Comparison of ENCODE assay signal across 1 cellular context in genomic region chr7:151172273-151173141, GRCh38.
TF ChIP-seq lines count a peak whose summit lies in the region.

No MANE protein-coding gene starts in this region.

TF ChIP-seq in HEK293, 187 proteins besides CTCF, POLR2A, EP300 and RAD21 (continued from another document):
- TF ChIP-seq PRDM4 (tag by site-specific recombination; IDR thresholded peaks at IDR 0.05) = peak; percentile 63
- TF ChIP-seq ZNF24 (tag by site-specific recombination; IDR thresholded peaks at IDR 0.05) = peak; percentile 64
- no peak for TF ChIP-seq ZNF121 (tag by site-specific recombination; IDR thresholded peaks at IDR 0.05)
- TF ChIP-seq ZNF544 (tag by site-specific recombination; IDR thresholded peaks at IDR 0.05) = no peak
- TF ChIP-seq KLF1 (tag by site-specific recombination; IDR thresholded peaks at IDR 0.05) = peak; percentile 70
- no peak for TF ChIP-seq MEIS1 (CRISPR knock-in tag; IDR thresholded peaks at IDR 0.05; ENCODE audit: borderline replicate concordance)
- peak; percentile 51; the same call in 1 of the 2 replicates for TF ChIP-seq ZBTB8A (tag by site-specific recombination; IDR thresholded peaks at IDR 0.05)
- no peak for TF ChIP-seq SALL2 (tag by site-specific recombination; IDR thresholded peaks at IDR 0.05; ENCODE audit: borderline replicate concordance)
- no peak for TF ChIP-seq ZNF138 (tag by site-specific recombination; IDR thresholded peaks at IDR 0.05; ENCODE audit: borderline replicate concordance)
- TF ChIP-seq HOXA7 (CRISPR knock-in tag; IDR thresholded peaks at IDR 0.05; ENCODE audit: borderline replicate concordance) = no peak
- no peak for TF ChIP-seq ZBTB48 (tag by site-specific recombination; IDR thresholded peaks at IDR 0.05)
- TF ChIP-seq ZNF391 (tag by site-specific recombination; IDR thresholded peaks at IDR 0.05; ENCODE audit: borderline replicate concordance, low read depth) = peak; percentile 90; the same call in 1 of the 2 replicates
- TF ChIP-seq ZNF621 (tag by site-specific recombination; IDR thresholded peaks at IDR 0.05) = no peak
